ENCODE assay signal across 8 cellular contexts in the genomic region with DNA sequence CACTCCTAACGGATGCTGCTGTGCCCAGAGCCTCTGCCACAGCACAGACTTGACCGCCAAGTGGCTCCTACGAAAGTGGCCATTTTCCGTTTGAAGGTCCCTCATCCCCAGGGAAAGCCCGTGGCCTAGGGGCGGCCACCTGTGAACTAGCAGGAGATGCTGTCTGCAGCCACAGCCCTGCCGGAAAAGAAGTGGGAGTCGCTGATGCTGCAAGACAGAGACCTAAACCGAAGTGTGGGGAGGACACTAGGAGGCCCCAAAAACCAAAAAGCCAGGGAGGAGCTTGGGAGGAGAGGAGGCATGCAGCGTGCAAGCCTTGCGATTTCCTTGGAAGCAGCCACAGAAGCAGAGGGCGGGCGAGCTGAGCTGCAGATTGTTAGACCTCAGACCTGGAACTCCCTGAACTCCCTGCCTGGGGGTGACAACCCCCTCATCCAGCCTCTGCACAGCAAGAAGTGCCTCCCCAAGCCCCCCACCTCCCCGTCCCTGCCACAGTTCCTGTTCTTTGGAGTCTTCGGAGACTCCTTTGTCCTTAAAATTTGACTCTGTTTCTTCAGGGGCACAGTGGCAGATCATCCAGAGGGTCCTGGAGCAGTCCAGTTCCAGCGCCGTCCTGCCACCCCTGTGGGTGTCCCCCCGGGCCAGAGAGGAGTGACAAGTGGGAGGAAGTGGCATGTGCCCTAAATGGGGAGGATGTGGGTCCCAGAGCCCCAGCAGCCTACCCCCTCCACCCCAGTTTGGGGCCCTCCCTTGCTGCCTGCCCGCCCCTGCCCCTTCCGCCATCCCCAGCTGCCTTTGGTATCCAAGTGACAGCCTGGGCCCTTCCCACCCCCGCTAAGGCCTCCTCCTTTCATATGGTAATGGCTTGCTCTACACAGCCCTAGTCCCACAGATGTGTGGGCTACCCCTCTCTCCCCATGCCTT. TPM values are rescaled to one million over a fixed set of nuclear protein-coding genes. Genes with fewer than 3 reads are reported as not detected.
DNase-seq lines count a peak whose midpoint lies in the region; ATAC-seq and TF ChIP-seq lines count a peak whose summit lies in the region.

No MANE protein-coding gene starts in this region.

- TF ChIP-seq CTCF in nephron (IDR thresholded peaks at IDR 0.05; ENCODE audit: unreplicated experiment in 3 of 3), result no peak
- TF ChIP-seq CTCF in uterus (IDR thresholded peaks at IDR 0.05), result peak in 1 of 4 experiments; percentile 5

- no peaks in the 10 kb centered on the region for H3K27me3 ChIP-seq in uterus

- TF ChIP-seq POLR2A in uterus (IDR thresholded peaks at IDR 0.05), result no peak

- H3K4me3 ChIP-seq in uterus, result no peak overlapping the region

- H3K27me3 Mint-ChIP-seq in activated T-cell treated with anti-CD3 and anti-CD28 coated beads, Interleukin-2, amount 50 U/mL, for 24 hours, result no peaks in the 10 kb centered on the region
- no peaks in the 10 kb centered on the region for H3K27me3 Mint-ChIP-seq in nephron (ENCODE audit: low read depth)
- no peaks in the 10 kb centered on the region for H3K27me3 Mint-ChIP-seq in activated CD8-positive, alpha-beta memory T cell treated with anti-CD3 and anti-CD28 coated beads, Interleukin-2, amount 10 ng/mL, durations not matched to agents 7 days and 5 days

- H3K4me3 Mint-ChIP-seq in activated T-cell treated with anti-CD3 and anti-CD28 coated beads, Interleukin-2, amount 50 U/mL, for 24 hours, result no peak overlapping the region
- H3K4me3 Mint-ChIP-seq in nephron, result peak overlapping the region; percentile 18 to 80 (median 60)
- H3K4me3 Mint-ChIP-seq in activated CD8-positive, alpha-beta memory T cell treated with anti-CD3 and anti-CD28 coated beads, Interleukin-2, amount 10 ng/mL, durations not matched to agents 7 days and 5 days, result no peak overlapping the region

- no peaks in the 10 kb centered on the region for H3K36me3 ChIP-seq in uterus

- H3K4me1 ChIP-seq in uterus, result peaks cover 7 to 23% of the 10 kb centered on the region in 2 donors

- H3K9me3 Mint-ChIP-seq in activated T-cell treated with anti-CD3 and anti-CD28 coated beads, Interleukin-2, amount 50 U/mL, for 24 hours, result no peaks in the 10 kb centered on the region
- H3K9me3 Mint-ChIP-seq in nephron, result no peaks in the 10 kb centered on the region
- no peaks in the 10 kb centered on the region for H3K9me3 Mint-ChIP-seq in activated CD8-positive, alpha-beta memory T cell treated with anti-CD3 and anti-CD28 coated beads, Interleukin-2, amount 10 ng/mL, durations not matched to agents 7 days and 5 days (ENCODE audit: low read depth)

- intact Hi-C loops in uterus (cut with DNase I; ENCODE audit: low total_unique reads), result loop anchor here (5.0 kb wide), 1 partner anchor 41 kb away; the partner anchor contains the start of gene KLHL25

- peaks cover 33% of the 10 kb centered on the region for H3K4me1 Mint-ChIP-seq in activated T-cell treated with anti-CD3 and anti-CD28 coated beads, Interleukin-2, amount 50 U/mL, for 24 hours (ENCODE audit: low read depth)
- H3K4me1 Mint-ChIP-seq in nephron, result peaks cover 77% of the 10 kb centered on the region
- H3K4me1 Mint-ChIP-seq in activated CD8-positive, alpha-beta memory T cell treated with anti-CD3 and anti-CD28 coated beads, Interleukin-2, amount 10 ng/mL, durations not matched to agents 7 days and 5 days, result peaks cover 14% of the 10 kb centered on the region

- peaks cover 36% of the 10 kb centered on the region for H3K36me3 Mint-ChIP-seq in activated T-cell treated with anti-CD3 and anti-CD28 coated beads, Interleukin-2, amount 50 U/mL, for 24 hours (ENCODE audit: low read depth)
- peaks cover 35% of the 10 kb centered on the region for H3K36me3 Mint-ChIP-seq in nephron (ENCODE audit: low read depth)
- H3K36me3 Mint-ChIP-seq in activated CD8-positive, alpha-beta memory T cell treated with anti-CD3 and anti-CD28 coated beads, Interleukin-2, amount 10 ng/mL, durations not matched to agents 7 days and 5 days, result peaks cover 10% of the 10 kb centered on the region

- CTCF ChIA-PET in activated CD8-positive, alpha-beta memory T cell treated with anti-CD3 and anti-CD28 coated beads, Interleukin-2, amount 10 ng/mL, durations not matched to agents 7 days and 5 days (lab: Charles Lee), result no interaction called here

- no peaks in the 10 kb centered on the region for H3K9me3 ChIP-seq in uterus

- H3K27ac ChIP-seq in uterus, result peak overlapping the region; percentile 75 to 94

- H3K27ac Mint-ChIP-seq in activated T-cell treated with anti-CD3 and anti-CD28 coated beads, Interleukin-2, amount 50 U/mL, for 24 hours, result peak overlapping the region; percentile 76
- H3K27ac Mint-ChIP-seq in nephron, result peak overlapping the region; percentile 94 to 97 (median 95)
- no peak overlapping the region for H3K27ac Mint-ChIP-seq in activated CD8-positive, alpha-beta memory T cell treated with anti-CD3 and anti-CD28 coated beads, Interleukin-2, amount 10 ng/mL, durations not matched to agents 7 days and 5 days

- DNase-seq in activated T-cell treated with anti-CD3 and anti-CD28 coated beads, Interleukin-2, amount 50 U/mL, for 24 hours, result peak; percentile 33
- DNase-seq in activated T-cell treated with anti-CD3 and anti-CD28 coated beads, Interleukin-2, amount 50 U/mL, for 48 hours, result no peak
- DNase-seq in globus pallidus (ENCODE audit: low spot score) (peak; percentile 16), uterus (peak; percentile 60 to 62), middle frontal gyrus (ENCODE audit: extremely low spot score, low spot score) (no peak)
- no peak for DNase-seq in activated CD8-positive, alpha-beta memory T cell treated with anti-CD3 and anti-CD28 coated beads, Interleukin-2, amount 10 ng/mL, durations not matched to agents 7 days and 5 days

- no peak for ATAC-seq in activated CD8-positive, alpha-beta memory T cell treated with anti-CD3 and anti-CD28 coated beads, Interleukin-2, amount 10 ng/mL, durations not matched to agents 7 days and 5 days
- no peak for ATAC-seq in GM19463 (IDR thresholded peaks at IDR 0.05; ENCODE audit: unreplicated experiment)

RNA-seq across cellular contexts. Expression of gene KLHL25, which starts 43.7 kb away (rescaled TPM):
- total RNA-seq in uterus, result 10 to 100 TPM in 2 of 4 donors, 1 to 10 TPM in 2; 6.2 to 19.5 (median 11.9) TPM
- total RNA-seq in activated CD8-positive, alpha-beta memory T cell treated with anti-CD3 and anti-CD28 coated beads, Interleukin-2, amount 10 ng/mL, durations not matched to agents 7 days and 5 days, result 1 to 10 TPM; 4.3 to 4.5 TPM

Comparison
In these comparisons a context has a peak if more than half of its experiments do, and no peak if none do; other contexts are left out.
1. DNase-seq: peak in activated T-cell treated with anti-CD3 and anti-CD28 coated beads, Interleukin-2, amount 50 U/mL, for 24 hours (single experiment), globus pallidus (single experiment) and uterus (2 of 2); none in activated T-cell treated with anti-CD3 and anti-CD28 coated beads, Interleukin-2, amount 50 U/mL, for 48 hours (0 of 2), middle frontal gyrus (single experiment) and activated CD8-positive, alpha-beta memory T cell treated with anti-CD3 and anti-CD28 coated beads, Interleukin-2, amount 10 ng/mL, durations not matched to agents 7 days and 5 days (single experiment).
2. H3K4me3 Mint-ChIP-seq: peak in nephron (3 of 3); none in activated T-cell treated with anti-CD3 and anti-CD28 coated beads, Interleukin-2, amount 50 U/mL, for 24 hours (single experiment) and activated CD8-positive, alpha-beta memory T cell treated with anti-CD3 and anti-CD28 coated beads, Interleukin-2, amount 10 ng/mL, durations not matched to agents 7 days and 5 days (single experiment).